In genomic region chr6:165971202-165971601, GRCh38 we compare ENCODE assay signal across 16 cellular contexts.
DNase-seq lines count a peak whose midpoint lies in the region; ATAC-seq and TF ChIP-seq lines count a peak whose summit lies in the region.
"Had no signal": no experiment of that assay in that cellular context is flagged by ENCODE, and none has a peak within 500 bp of the region (broad histone marks: within the 10 kb centered on the region; RNA-seq: fewer than 3 reads in every experiment).

No MANE protein-coding gene starts in this region.

- no peaks in the 10 kb centered on the region for H3K27me3 ChIP-seq in gastrocnemius medialis
- H3K27me3 ChIP-seq: BLaER1 had no signal

- intact Hi-C loops in gastrocnemius medialis (cut with DNase I; ENCODE audit: low total_unique reads): no loop called here

- H3K4me1 ChIP-seq in gastrocnemius medialis: no peaks in the 10 kb centered on the region
- H3K4me1 ChIP-seq: BLaER1 had no signal

- no peaks in the 10 kb centered on the region for H3K9me3 ChIP-seq in KOPT-K1 (ENCODE audit: insufficient read depth, low read length, poor library complexity, severe bottlenecking)
- H3K9me3 ChIP-seq in gastrocnemius medialis: no peaks in the 10 kb centered on the region
- H3K9me3 ChIP-seq: BLaER1 had no signal

- no peak overlapping the region for H3K4me3 ChIP-seq in gastrocnemius medialis
- H3K4me3 ChIP-seq: BLaER1 had no signal

- no peaks in the 10 kb centered on the region for H3K36me3 ChIP-seq in KOPT-K1 (ENCODE audit: insufficient read depth, low read length)
- H3K36me3 ChIP-seq in gastrocnemius medialis: no peaks in the 10 kb centered on the region
- H3K36me3 ChIP-seq: BLaER1 had no signal

- TF ChIP-seq POLR2A in gastrocnemius medialis (IDR thresholded peaks at IDR 0.05): no peak

- ATAC-seq in GM18498 (IDR thresholded peaks at IDR 0.05; ENCODE audit: unreplicated experiment): no peak
- ATAC-seq in gastrocnemius medialis: no peak
- no peak for ATAC-seq in GM18868 (IDR thresholded peaks at IDR 0.05; ENCODE audit: unreplicated experiment)
- ATAC-seq: HCT116 had no signal

- DNase-seq in astrocyte of the hippocampus (ENCODE audit: low read depth, low spot score) (peak; percentile 11), kidney tubule cell (ENCODE audit: low spot score) (peak; percentile 16), gastrocnemius medialis (no peak), A172 (ENCODE audit: low spot score) (no peak)
- DNase-seq: Calu3; CD4-positive, alpha-beta memory T cell; DMS79 treated with DMSO at 0.1 percent for 48 hours; GOT3; H7; HFFc6 had no signal

- in situ Hi-C loops in gastrocnemius medialis (cut with MboI; ENCODE audit: low sequenced_read_pairs in 4 of 4): no loop called here

- TF ChIP-seq CTCF in gastrocnemius medialis (IDR thresholded peaks at IDR 0.05 in 4 of 5, conservative IDR thresholded peaks at IDR 0.05 in 1 of 5): no peak

- H3K27ac ChIP-seq in KOPT-K1 (ENCODE audit: low read depth, low read length, poor library complexity, severe bottlenecking) (peak overlapping the region; percentile 15), gastrocnemius medialis (no peak overlapping the region)
- H3K27ac ChIP-seq: BLaER1, KMS-11 had no signal

Comparison
In these comparisons a context has a peak if more than half of its experiments do, and no peak if none do; other contexts are left out.
1. DNase-seq: peak in astrocyte of the hippocampus (single experiment) and kidney tubule cell (single experiment); none in gastrocnemius medialis (0 of 2) and A172 (single experiment).